Comparison of ENCODE assay signal across 17 cellular contexts in the genomic region with DNA sequence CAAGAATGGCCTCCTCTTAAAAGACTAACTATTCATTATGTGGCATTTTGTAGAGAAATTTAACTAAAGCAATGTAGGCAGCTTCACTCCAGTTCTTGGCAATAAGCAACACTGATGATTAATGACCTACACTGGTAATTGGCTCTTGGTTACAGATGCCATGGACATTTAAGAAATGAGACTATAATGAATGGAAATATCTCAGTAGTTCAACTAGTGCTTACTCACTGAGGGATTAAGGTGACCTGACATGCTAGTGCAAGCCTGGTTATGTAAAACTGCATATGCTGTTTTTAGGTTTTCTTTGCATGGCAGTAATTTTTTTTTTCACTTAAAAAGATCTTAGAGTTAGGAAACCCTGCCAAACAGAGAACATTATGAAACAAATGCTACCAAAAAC.
A peak's percentile ranks its signal among the peaks of the same experiment; 100 is the strongest.
DNase-seq lines count a peak whose midpoint lies in the region; ATAC-seq, FAIRE-seq and TF ChIP-seq lines count a peak whose summit lies in the region.
"Had no signal": no experiment of that assay in that cellular context is flagged by ENCODE, and none has a peak within 500 bp of the region (broad histone marks: within the 10 kb centered on the region; RNA-seq: fewer than 3 reads in every experiment).

No MANE protein-coding gene starts in this region.

- no peaks in the 10 kb centered on the region for H3K79me2 ChIP-seq in GM12878 (ENCODE audit: control insufficient read depth, insufficient read depth, low read length)

- H3K36me3 ChIP-seq in GM12878 (ENCODE audit: control insufficient read depth in 2 of 2, insufficient read depth in 2 of 2, low read length in 1 of 2), result no peaks in the 10 kb centered on the region

- POLR2A ChIA-PET in GM12878 (lab: Charles Lee), result no interaction called here

- no TSS peak for BruUV-seq in GM12878 (replicated peaks; lab: Mats Ljungman, UMichigan)

- H3K9me3 ChIP-seq in GM12878 (replicated peaks; ENCODE audit: control insufficient read depth, insufficient read depth, low read length), result no peaks in the 10 kb centered on the region
- H3K9me3 ChIP-seq: A549 had no signal

- no peaks in the 10 kb centered on the region for H3K27me3 ChIP-seq in GM12878 (replicated peaks in 1 of 2; ENCODE audit: control insufficient read depth in 2 of 2, insufficient read depth in 2 of 2, low read length in 1 of 2)

- SMC1A ChIA-PET in GM12878 (lab: Charles Lee; ENCODE audit: uncharacterized antibody, unreplicated experiment), result interaction anchor here (0.7 to 1.7 kb wide), 2 partner anchors 17 to 923 kb away, joined by 4 to 5 read pairs; no protein-coding TSS in a partner anchor

- TF ChIP-seq CTCF in AG10803 (conservative IDR thresholded peaks at IDR 0.05; ENCODE audit: low read length), result no peak
- no peak for TF ChIP-seq CTCF in GM12878 (IDR thresholded peaks at IDR 0.05 in 2 of 3, conservative IDR thresholded peaks at IDR 0.05 in 1 of 3; ENCODE audit: control insufficient read depth in 2 of 3, extremely low read depth in 1 of 3, insufficient read depth in 1 of 3, low read depth in 3 of 3, low read length in 3 of 3)

- CTCF ChIA-PET in GM12878 (lab: Yijun Ruan, JAX), result interaction anchor here (2.5 kb wide), 1 partner anchor 17 kb away, joined by 22 read pairs; no protein-coding TSS in a partner anchor

- no peak overlapping the region for H2AFZ ChIP-seq in GM12878 (ENCODE audit: control insufficient read depth, low read depth, low read length)

- no peak overlapping the region for H3K4me2 ChIP-seq in GM12878 (ENCODE audit: control insufficient read depth, insufficient read depth)
- H3K4me2 ChIP-seq: A549 had no signal

- no peak for TF ChIP-seq POLR2A in GM12878 (IDR thresholded peaks at IDR 0.05; ENCODE audit: low read depth, low read length)

- H3K4me1 ChIP-seq in GM12878 (ENCODE audit: control insufficient read depth, insufficient read depth, low read length), result no peaks in the 10 kb centered on the region
- H3K4me1 ChIP-seq: A549 had no signal

- TF ChIP-seq RAD21 in GM12878 (IDR thresholded peaks at IDR 0.05; ENCODE audit: insufficient read depth, low read depth, low read length), result no peak

- TF ChIP-seq EP300 in GM12878 (IDR thresholded peaks at IDR 0.05; ENCODE audit: borderline replicate concordance in 1 of 2, control insufficient read depth in 1 of 2, low read depth in 2 of 2, low read length in 2 of 2), result no peak

- H3K9ac ChIP-seq in GM12878 (ENCODE audit: control insufficient read depth, insufficient read depth, low read length), result no peak overlapping the region

- H3K27ac ChIP-seq in GM12878 (ENCODE audit: control insufficient read depth, insufficient read depth), result no peak overlapping the region
- H3K27ac ChIP-seq: A549 had no signal

- DNase-seq in AG10803 (ENCODE audit: low read depth), result peak; percentile 10
- DNase-seq in HPDE6-E6E7 (ENCODE audit: extremely low spot score), result peak; percentile 73
- no peak for DNase-seq in GM12878 (ENCODE audit: low read depth, low spot score)
- peak; percentile 48 for DNase-seq in inferior parietal cortex (ENCODE audit: extremely low spot score)
- DNase-seq: AML-193; CD4-positive, CD25-positive, alpha-beta regulatory T cell; DMS79; NCI-H1436 treated with DMSO at 0.1 percent for 48 hours; NCI-H2081 treated with DMSO at 0.1 percent for 48 hours; NCI-H524 treated with DMSO at 0.1 percent for 48 hours had no signal

- RAD21 ChIA-PET in GM12878 (lab: Charles Lee; ENCODE audit: unreplicated experiment), result no interaction called here

- intact Hi-C loops in GM12878 (cut with micrococcal nuclease; ENCODE audit: unreplicated experiment), result no loop called here

- ATAC-seq in GM12878, result peak; percentile 29; the same call in 2 of the 3 replicates
- ATAC-seq in GM21367 (IDR thresholded peaks at IDR 0.05; ENCODE audit: unreplicated experiment), result no peak
- no peak for ATAC-seq in HG03095 (IDR thresholded peaks at IDR 0.05; ENCODE audit: unreplicated experiment)
- ATAC-seq in HG03045 (IDR thresholded peaks at IDR 0.05; ENCODE audit: unreplicated experiment), result no peak
- no peak for ATAC-seq in HG03439 (IDR thresholded peaks at IDR 0.05; ENCODE audit: unreplicated experiment)
- ATAC-seq: A549 had no signal

- H4K20me1 ChIP-seq in GM12878 (ENCODE audit: control insufficient read depth, insufficient read depth), result no peaks in the 10 kb centered on the region

- no peak for FAIRE-seq in GM12878 (lab: Jason Lieb, UNC)
- FAIRE-seq: A549, G401.6, H54 had no signal

- H3K4me3 ChIP-seq in AG10803 (ENCODE audit: low read length), result no peak overlapping the region
- H3K4me3 ChIP-seq in GM12878, result no peak overlapping the region
- H3K4me3 ChIP-seq: A549 had no signal

- in situ Hi-C loops in GM12878 (cut with MboI), result no loop called here

TF ChIP-seq in GM12878, 131 proteins besides CTCF, POLR2A, EP300 and RAD21:
- TF ChIP-seq STAT1 (conservative IDR thresholded peaks at IDR 0.05) (no peak), KDM1A (IDR thresholded peaks at IDR 0.05; ENCODE audit: borderline replicate concordance) (no peak), MEF2A (IDR thresholded peaks at IDR 0.05; ENCODE audit: insufficient read depth, low read depth, low read length) (no peak), POLR2AphosphoS5 (IDR thresholded peaks at IDR 0.05; ENCODE audit: low read length) (no peak), TCF3 (IDR thresholded peaks at IDR 0.05; ENCODE audit: borderline replicate concordance, insufficient read depth, low read depth, low read length) (no peak), IKZF1 (conservative IDR thresholded peaks at IDR 0.05) (no peak), MLLT1 (IDR thresholded peaks at IDR 0.05) (no peak), MTA2 (IDR thresholded peaks at IDR 0.05; ENCODE audit: low read depth) (no peak), BHLHE40 (IDR thresholded peaks at IDR 0.05; ENCODE audit: borderline replicate concordance in 1 of 2, low read depth in 2 of 2, low read length in 1 of 2) (no peak)
